ENCODE assay signal across 8 cellular contexts in genomic region chr19:10603084-10603872, GRCh38. TPM values are rescaled to one million over a fixed set of nuclear protein-coding genes. Genes with fewer than 3 reads are reported as not detected.
DNase-seq lines count a peak whose midpoint lies in the region; ATAC-seq and TF ChIP-seq lines count a peak whose summit lies in the region.

No MANE protein-coding gene starts in this region.

- H2AFZ ChIP-seq in hepatocyte = peak overlapping the region; percentile 95

- peaks cover 8% of the 10 kb centered on the region for H3K4me1 ChIP-seq in hepatocyte (ENCODE audit: insufficient read depth)

- peaks cover 17% of the 10 kb centered on the region for H3K79me2 ChIP-seq in hepatocyte

- peak overlapping the region; percentile 95 for H3K4me2 ChIP-seq in hepatocyte

- H3K27me3 Mint-ChIP-seq in activated naive CD4-positive, alpha-beta T cell treated with anti-CD3 and anti-CD28 coated beads, Interleukin-2, amount 50 U/mL, for 24 hours = no peaks in the 10 kb centered on the region

- peak overlapping the region; percentile 84 for H3K4me3 ChIP-seq in hepatocyte

- H4K20me1 ChIP-seq in hepatocyte (ENCODE audit: insufficient read depth, poor library complexity, severe bottlenecking) = no peaks in the 10 kb centered on the region

- no peaks in the 10 kb centered on the region for H3K9me2 ChIP-seq in hepatocyte (replicated peaks; ENCODE audit: insufficient read depth)

- no peaks in the 10 kb centered on the region for H3K36me3 ChIP-seq in hepatocyte (replicated peaks; ENCODE audit: insufficient read depth, low read depth)

- H3K36me3 Mint-ChIP-seq in activated naive CD4-positive, alpha-beta T cell treated with anti-CD3 and anti-CD28 coated beads, Interleukin-2, amount 50 U/mL, for 24 hours = no peaks in the 10 kb centered on the region

- H3K4me3 Mint-ChIP-seq in activated naive CD4-positive, alpha-beta T cell treated with anti-CD3 and anti-CD28 coated beads, Interleukin-2, amount 50 U/mL, for 24 hours = peak overlapping the region; percentile 96

- WGBS in hepatocyte (ENCODE audit: low lambda C conversion rate, missing lambda C conversion rate) = 25% methylated on average over 18 of the region's 19 CpGs

- H3K27ac Mint-ChIP-seq in activated naive CD4-positive, alpha-beta T cell treated with anti-CD3 and anti-CD28 coated beads, Interleukin-2, amount 50 U/mL, for 24 hours = peak overlapping the region; percentile 100

- peak; percentile 55; the same call in 1 of the 2 replicates for TF ChIP-seq POLR2A in Raji (IDR thresholded peaks at IDR 0.05; ENCODE audit: insufficient read depth, low read depth, low read length)

- no peaks in the 10 kb centered on the region for H3K9me3 ChIP-seq in hepatocyte (ENCODE audit: low read depth)

- TF ChIP-seq CTCF in hepatocyte (IDR thresholded peaks at IDR 0.05; ENCODE audit: poor library complexity) = no peak

- H3K9me3 Mint-ChIP-seq in activated naive CD4-positive, alpha-beta T cell treated with anti-CD3 and anti-CD28 coated beads, Interleukin-2, amount 50 U/mL, for 24 hours = no peaks in the 10 kb centered on the region

- peaks cover 30% of the 10 kb centered on the region for H3K4me1 Mint-ChIP-seq in activated naive CD4-positive, alpha-beta T cell treated with anti-CD3 and anti-CD28 coated beads, Interleukin-2, amount 50 U/mL, for 24 hours

- peak; percentile 28 for DNase-seq in SIG-M5 treated with dmso at 0.1 percent for 504 hours (lab: John Stamatoyannopoulos, UW; ENCODE audit: unreplicated experiment)
- DNase-seq in SIG-M5 (lab: John Stamatoyannopoulos, UW) = no peak
- DNase-seq in hepatocyte (ENCODE audit: low spot score) = peak; percentile 29
- DNase-seq in stimulated activated CD4-positive, alpha-beta T cell treated with anti-CD3 and anti-CD28 coated beads, Interleukin-12 subunit alpha, Interleukin-12 subunit beta, amount 100 ng/mL, for 48 hours (ENCODE audit: low read depth in 2 of 3, low spot score in 1 of 3) = peak; percentile 49 to 56 (median 53)
- DNase-seq in NCI-H146 treated with DMSO at 0.1 percent for 48 hours (lab: John Stamatoyannopoulos, UW; ENCODE audit: unreplicated experiment) = no peak

- no peaks in the 10 kb centered on the region for H3K27me3 ChIP-seq in hepatocyte

- H3K27ac ChIP-seq in hepatocyte = peak overlapping the region; percentile 79

- ATAC-seq in HG02973 (IDR thresholded peaks at IDR 0.05; ENCODE audit: unreplicated experiment) = no peak

RNA-seq across cellular contexts. Expression of gene AP1M2, which starts 16.2 kb away (rescaled TPM):
- 63.7 and 66.5 TPM in 2 replicates for total RNA-seq in hepatocyte
- 67.4 and 69.4 TPM in 2 replicates for polyA plus RNA-seq in hepatocyte

RNA-seq across cellular contexts. Expression of gene SLC44A2, which starts 22.1 kb away (rescaled TPM):
- 37.2 and 44.4 TPM in 2 replicates for total RNA-seq in hepatocyte
- polyA plus RNA-seq in hepatocyte = 91.3 and 100 TPM in 2 replicates

RNA-seq across cellular contexts. Expression of gene CDKN2D, which starts 34.5 kb away (rescaled TPM):
- 5.0 and 6.4 TPM in 2 replicates for total RNA-seq in hepatocyte
- 13.9 and 15.0 TPM in 2 replicates for polyA plus RNA-seq in hepatocyte

RNA-seq across cellular contexts. Expression of gene KRI1, which starts 37.5 kb away (rescaled TPM):
- 7.8 and 9.2 TPM in 2 replicates for total RNA-seq in hepatocyte
- 18.3 and 22.0 TPM in 2 replicates for polyA plus RNA-seq in hepatocyte

RNA-seq across cellular contexts. Expression of gene ILF3, which starts 50.9 kb away (rescaled TPM):
- total RNA-seq in hepatocyte = 112 and 149 TPM in 2 replicates
- polyA plus RNA-seq in hepatocyte = 120 and 129 TPM in 2 replicates

Comparison
In these comparisons a context has a peak if more than half of its experiments do, and no peak if none do; other contexts are left out.
1. DNase-seq: peak in SIG-M5 treated with dmso at 0.1 percent for 504 hours (single experiment), hepatocyte (single experiment) and stimulated activated CD4-positive, alpha-beta T cell treated with anti-CD3 and anti-CD28 coated beads, Interleukin-12 subunit alpha, Interleukin-12 subunit beta, amount 100 ng/mL, for 48 hours (3 of 3); none in SIG-M5 (single experiment) and NCI-H146 treated with DMSO at 0.1 percent for 48 hours (single experiment).